Comparison of ENCODE assay signal across 21 cellular contexts in genomic region chr1:245572709-245573108, GRCh38.
"Had no signal": no experiment of that assay in that cellular context is flagged by ENCODE, and none has a peak within 500 bp of the region (broad histone marks: within the 10 kb centered on the region; RNA-seq: fewer than 3 reads in every experiment).

No MANE protein-coding gene starts in this region.

- H3K36me3 ChIP-seq: heart left ventricle, ovary, right atrium auricular region, sigmoid colon, tibial nerve, upper lobe of right lung, vagina had no signal

- ATAC-seq: heart left ventricle; stimulated activated naive B cell treated with anti-CD40 and anti-IgM and Interleukin-4, amounts not matched to agents 10 μg/mL and 1 μg/mL and 100 μg/mL, for 72 hours; stimulated activated naive CD8-positive, alpha-beta T cell treated with anti-CD3 and anti-CD28 coated beads, Interleukin-15, amount 100 ng/mL, for 72 hours; upper lobe of right lung had no signal

- H3K27ac ChIP-seq: heart left ventricle, ovary, right atrium auricular region, sigmoid colon, skin epidermis, testis, tibial nerve, upper lobe of right lung, vagina had no signal

- H3K4me1 ChIP-seq: heart left ventricle, right atrium auricular region, testis, upper lobe of right lung, vagina had no signal

- H3K4me3 Mint-ChIP-seq: naive B cell; stimulated activated naive B cell treated with anti-CD40 and anti-IgM and Interleukin-4, amounts not matched to agents 10 μg/mL and 1 μg/mL and 100 μg/mL, for 72 hours; stimulated activated naive CD8-positive, alpha-beta T cell treated with anti-CD3 and anti-CD28 coated beads, Interleukin-15, amount 100 ng/mL, for 72 hours had no signal

- H3K4me1 Mint-ChIP-seq: stimulated activated naive B cell treated with anti-CD40 and anti-IgM and Interleukin-4, amounts not matched to agents 10 μg/mL and 1 μg/mL and 100 μg/mL, for 72 hours; stimulated activated naive CD8-positive, alpha-beta T cell treated with anti-CD3 and anti-CD28 coated beads, Interleukin-15, amount 100 ng/mL, for 72 hours had no signal

- H3K4me3 ChIP-seq: heart left ventricle, ovary, right atrium auricular region, sigmoid colon, skin epidermis, testis, tibial nerve, upper lobe of right lung, vagina had no signal

- H3K9me3 ChIP-seq: heart left ventricle, ovary, right atrium auricular region, sigmoid colon, testis, tibial nerve, upper lobe of right lung, vagina had no signal

- DNase-seq: effector memory CD4-positive, alpha-beta T cell; erythroblast; foreskin melanocyte; heart left ventricle; hippocampal formation; kidney glomerular epithelial cell; mesendoderm; naive B cell; nucleus accumbens; ovary; sigmoid colon; stimulated activated CD4-positive, alpha-beta T cell treated with anti-CD3 and anti-CD28 coated beads, Interleukin-2, amount 100 ng/mL, for 24 hours; stimulated activated CD4-positive, alpha-beta T cell treated with anti-CD3 and anti-CD28 coated beads, Interleukin-4, amount 100 ng/mL, for 4 hours; stimulated activated naive B cell treated with anti-CD40 and anti-IgM and Interleukin-4, amounts not matched to agents 10 μg/mL and 1 μg/mL and 100 μg/mL, for 72 hours; stimulated activated naive CD8-positive, alpha-beta T cell treated with anti-CD3 and anti-CD28 coated beads, Interleukin-15, amount 100 ng/mL, for 72 hours; testis had no signal

- H3K36me3 Mint-ChIP-seq: naive B cell; stimulated activated naive B cell treated with anti-CD40 and anti-IgM and Interleukin-4, amounts not matched to agents 10 μg/mL and 1 μg/mL and 100 μg/mL, for 72 hours had no signal

- H3K27me3 ChIP-seq: ovary, right atrium auricular region, sigmoid colon, testis, tibial nerve, upper lobe of right lung, vagina had no signal

- H3K9me3 Mint-ChIP-seq: stimulated activated naive B cell treated with anti-CD40 and anti-IgM and Interleukin-4, amounts not matched to agents 10 μg/mL and 1 μg/mL and 100 μg/mL, for 72 hours; stimulated activated naive CD8-positive, alpha-beta T cell treated with anti-CD3 and anti-CD28 coated beads, Interleukin-15, amount 100 ng/mL, for 72 hours had no signal

- H3K27ac Mint-ChIP-seq: naive B cell; stimulated activated naive B cell treated with anti-CD40 and anti-IgM and Interleukin-4, amounts not matched to agents 10 μg/mL and 1 μg/mL and 100 μg/mL, for 72 hours; stimulated activated naive CD8-positive, alpha-beta T cell treated with anti-CD3 and anti-CD28 coated beads, Interleukin-15, amount 100 ng/mL, for 72 hours had no signal
